17 cellular contexts compared by ENCODE assay signal in genomic region chr10:105206616-105207015, GRCh38.
A peak's percentile ranks its signal among the peaks of the same experiment; 100 is the strongest.
DNase-seq lines count a peak whose midpoint lies in the region; ATAC-seq, FAIRE-seq and TF ChIP-seq lines count a peak whose summit lies in the region.
"Had no signal": no experiment of that assay in that cellular context is flagged by ENCODE, and none has a peak within 500 bp of the region (broad histone marks: within the 10 kb centered on the region; RNA-seq: fewer than 3 reads in every experiment).

No MANE protein-coding gene starts in this region.

- H3K79me1 ChIP-seq in mesenchymal stem cell (replicated peaks; ENCODE audit: low read length, poor library complexity, severe bottlenecking), result no peaks in the 10 kb centered on the region

- no peak overlapping the region for H3K14ac ChIP-seq in mesenchymal stem cell (ENCODE audit: low read length in 2 of 2)

- H3K36me3 ChIP-seq in kidney (ENCODE audit: control insufficient read depth in 1 of 2, insufficient read depth in 2 of 2, low read length in 2 of 2), result no peaks in the 10 kb centered on the region
- H3K36me3 ChIP-seq in mesenchymal stem cell (ENCODE audit: control insufficient read depth in 1 of 2, insufficient read depth in 2 of 2, low read depth in 1 of 2, low read length in 2 of 2), result no peaks in the 10 kb centered on the region
- H3K36me3 ChIP-seq: BLaER1 had no signal

- no peak overlapping the region for H2AK5ac ChIP-seq in mesenchymal stem cell (ENCODE audit: low read length, severe bottlenecking)

- DNase-seq in kidney (no peak), mesenchymal stem cell (no peak), renal cortical epithelial cell (ENCODE audit: low read depth) (peak; percentile 89), ACHN (no peak), amniotic stem cell (lab: John Stamatoyannopoulos, UW) (no peak)
- no peak for DNase-seq in stimulated activated naive CD8-positive, alpha-beta T cell treated with anti-CD3 and anti-CD28 coated beads, Interleukin-15, Interleukin-2, amounts not matched to agents 100 U/mL and 50 U/mL, for 24 hours
- DNase-seq: CD4-positive, alpha-beta T cell; COR-L47; DMS153; DND-41; H9 had no signal

- H3K27me3 ChIP-seq in mesenchymal stem cell (ENCODE audit: control insufficient read depth in 1 of 2, insufficient read depth in 1 of 2, low read length in 2 of 2), result no peaks in the 10 kb centered on the region
- H3K27me3 ChIP-seq: BLaER1 had no signal

- no peak overlapping the region for H4K8ac ChIP-seq in mesenchymal stem cell (ENCODE audit: low read length)

- H3K4me2 ChIP-seq in mesenchymal stem cell (ENCODE audit: low read length, poor library complexity, severe bottlenecking), result no peak overlapping the region
- H3K4me2 ChIP-seq: BLaER1, GM23338 had no signal

- TF ChIP-seq CTCF in kidney (IDR thresholded peaks at IDR 0.05; ENCODE audit: borderline replicate concordance, extremely low read depth, insufficient read depth), result no peak

- H3K9me3 ChIP-seq in kidney (ENCODE audit: control insufficient read depth in 1 of 2, low read length in 2 of 2) (no peaks in the 10 kb centered on the region), mesenchymal stem cell (ENCODE audit: control insufficient read depth, low read length) (no peaks in the 10 kb centered on the region)
- H3K9me3 ChIP-seq: BLaER1 had no signal

- no peak overlapping the region for H3K23ac ChIP-seq in mesenchymal stem cell (ENCODE audit: low read length in 2 of 2)

- no peak overlapping the region for H2BK12ac ChIP-seq in mesenchymal stem cell (ENCODE audit: low read length in 2 of 2)

- no peak overlapping the region for H2BK5ac ChIP-seq in mesenchymal stem cell (ENCODE audit: low read depth, low read length, poor library complexity, severe bottlenecking)

- H3K27ac ChIP-seq in kidney (ENCODE audit: low read depth in 2 of 2, low read length in 2 of 2), result peak overlapping the region; percentile 38 to 75
- no peak overlapping the region for H3K27ac ChIP-seq in mesenchymal stem cell (ENCODE audit: low read length, poor library complexity, severe bottlenecking)
- H3K27ac ChIP-seq: BLaER1 had no signal

- no peak overlapping the region for H3K9ac ChIP-seq in kidney (ENCODE audit: low read length in 2 of 2)
- H3K9ac ChIP-seq in mesenchymal stem cell (ENCODE audit: low read length), result no peak overlapping the region
- H3K9ac ChIP-seq: BLaER1 had no signal

- H3K4ac ChIP-seq in mesenchymal stem cell (ENCODE audit: low read depth in 1 of 2, low read length in 2 of 2), result no peak overlapping the region

- FAIRE-seq in kidney (lab: Jason Lieb, UNC), result no peak
- FAIRE-seq: G401.6, GM12892, GM19239 had no signal

- no peak overlapping the region for H3K18ac ChIP-seq in mesenchymal stem cell (ENCODE audit: low read depth in 1 of 2, low read length in 2 of 2)

- H3K4me3 ChIP-seq in kidney (ENCODE audit: low read length in 2 of 2) (peak overlapping the region in 1 of 2 donors; percentile 10), mesenchymal stem cell (ENCODE audit: insufficient read depth in 1 of 2, low read depth in 1 of 2, low read length in 2 of 2) (no peak overlapping the region)
- H3K4me3 ChIP-seq: BLaER1, GM23338 had no signal

- peak overlapping the region; percentile 14 for H2AFZ ChIP-seq in mesenchymal stem cell (ENCODE audit: low read depth, low read length)
- H2AFZ ChIP-seq: GM23338 had no signal

- no peak overlapping the region for H2BK120ac ChIP-seq in mesenchymal stem cell (ENCODE audit: low read depth, low read length)

- in situ Hi-C loops in ACHN (cut with HindIII; ENCODE audit: low pct_ligation_motif_present, low pct_unique_long_range_greater_than_20kb, low sequenced_read_pairs), result no loop called here

- H3K4me1 ChIP-seq in kidney (ENCODE audit: control insufficient read depth in 1 of 2, insufficient read depth in 1 of 2, low read depth in 1 of 2, low read length in 2 of 2) (peaks cover 5 to 9% of the 10 kb centered on the region in 2 donors), mesenchymal stem cell (ENCODE audit: control insufficient read depth, insufficient read depth, low read depth, low read length) (no peaks in the 10 kb centered on the region)
- H3K4me1 ChIP-seq: BLaER1 had no signal

- ATAC-seq in stimulated activated naive CD8-positive, alpha-beta T cell treated with anti-CD3 and anti-CD28 coated beads, Interleukin-15, Interleukin-2, amounts not matched to agents 100 U/mL and 50 U/mL, for 24 hours, result no peak
- ATAC-seq: GM23338, HCT116 had no signal

- H2BK15ac ChIP-seq in mesenchymal stem cell (ENCODE audit: low read depth, poor library complexity, severe bottlenecking), result no peak overlapping the region

- intact Hi-C loops in kidney (cut with DNase I), result no loop called here

- H4K91ac ChIP-seq in mesenchymal stem cell (ENCODE audit: low read length), result no peak overlapping the region
